11 cellular contexts compared by ENCODE assay signal in the genomic region with DNA sequence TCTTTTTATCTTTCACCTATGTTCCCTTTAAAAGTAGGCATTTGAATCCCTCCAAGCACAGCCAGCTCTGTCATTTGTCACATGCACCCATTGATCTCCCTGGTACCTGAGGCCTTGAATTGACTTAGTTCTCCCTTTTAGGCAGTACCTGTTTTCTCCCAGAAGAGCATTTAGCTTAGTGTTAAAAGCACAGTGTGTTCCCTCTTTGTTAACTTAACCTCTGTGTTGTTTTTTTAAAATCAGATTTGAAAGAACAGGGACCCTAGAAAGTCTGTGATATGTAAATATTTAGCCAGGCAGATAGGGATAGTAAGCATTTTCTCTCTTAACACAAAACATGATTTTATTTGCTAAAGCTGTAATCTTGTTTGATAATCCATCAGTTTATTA.
DNase-seq lines count a peak whose midpoint lies in the region; ATAC-seq and TF ChIP-seq lines count a peak whose summit lies in the region.
"Had no signal": no experiment of that assay in that cellular context is flagged by ENCODE, and none has a peak within 500 bp of the region (broad histone marks: within the 10 kb centered on the region; RNA-seq: fewer than 3 reads in every experiment).

No MANE protein-coding gene starts in this region.

- no peaks in the 10 kb centered on the region for H3K79me2 ChIP-seq in hepatocyte

- DNase-seq in LNCaP clone FGC (ENCODE audit: low read depth), result peak; percentile 90
- no peak for DNase-seq in hepatocyte (ENCODE audit: low spot score)
- DNase-seq in stimulated activated effector memory CD8-positive, alpha-beta T cell treated with anti-CD3 and anti-CD28 coated beads, Interleukin-12 subunit alpha, Interleukin-12 subunit beta, amount 100 ng/mL, for 72 hours (ENCODE audit: low spot score in 2 of 2), result no peak
- no peak for DNase-seq in heart right ventricle
- DNase-seq in activated T-helper 1 cell treated with anti-CD3 and anti-CD28 coated beads, Interleukin-12 subunit alpha, Interleukin-12 subunit beta, Interleukin-2, Interleukin-4 antibody, amounts not matched to agents 30 ng/mL and 10 ng/mL and 1 ng/mL, durations not matched to agents 14 hours and 24 hours and 36 hours (ENCODE audit: low spot score), result no peak
- DNase-seq in T-helper 2 cell, result no peak
- DNase-seq: activated CD8-positive, alpha-beta memory T cell treated with anti-CD3 and anti-CD28 coated beads for 24 hours; activated gamma-delta T cell; NCI-H1105; spleen had no signal

- H3K4me1 Mint-ChIP-seq in stimulated activated effector memory CD8-positive, alpha-beta T cell treated with anti-CD3 and anti-CD28 coated beads, Interleukin-12 subunit alpha, Interleukin-12 subunit beta, amount 100 ng/mL, for 72 hours, result peaks cover 33% of the 10 kb centered on the region
- peaks cover 16% of the 10 kb centered on the region for H3K4me1 Mint-ChIP-seq in activated T-helper 1 cell treated with anti-CD3 and anti-CD28 coated beads, Interleukin-12 subunit alpha, Interleukin-12 subunit beta, Interleukin-2, Interleukin-4 antibody, amounts not matched to agents 30 ng/mL and 10 ng/mL and 1 ng/mL, durations not matched to agents 14 hours and 24 hours and 36 hours (ENCODE audit: low read depth)

- no peaks in the 10 kb centered on the region for H4K20me1 ChIP-seq in hepatocyte (ENCODE audit: insufficient read depth, poor library complexity, severe bottlenecking)

- no peaks in the 10 kb centered on the region for H3K9me3 Mint-ChIP-seq in stimulated activated effector memory CD8-positive, alpha-beta T cell treated with anti-CD3 and anti-CD28 coated beads, Interleukin-12 subunit alpha, Interleukin-12 subunit beta, amount 100 ng/mL, for 72 hours
- H3K9me3 Mint-ChIP-seq in activated T-helper 1 cell treated with anti-CD3 and anti-CD28 coated beads, Interleukin-12 subunit alpha, Interleukin-12 subunit beta, Interleukin-2, Interleukin-4 antibody, amounts not matched to agents 30 ng/mL and 10 ng/mL and 1 ng/mL, durations not matched to agents 14 hours and 24 hours and 36 hours, result peaks cover 4% of the 10 kb centered on the region

- no peaks in the 10 kb centered on the region for H3K36me3 Mint-ChIP-seq in stimulated activated effector memory CD8-positive, alpha-beta T cell treated with anti-CD3 and anti-CD28 coated beads, Interleukin-12 subunit alpha, Interleukin-12 subunit beta, amount 100 ng/mL, for 72 hours
- no peaks in the 10 kb centered on the region for H3K36me3 Mint-ChIP-seq in activated T-helper 1 cell treated with anti-CD3 and anti-CD28 coated beads, Interleukin-12 subunit alpha, Interleukin-12 subunit beta, Interleukin-2, Interleukin-4 antibody, amounts not matched to agents 30 ng/mL and 10 ng/mL and 1 ng/mL, durations not matched to agents 14 hours and 24 hours and 36 hours (ENCODE audit: low read depth)

- TF ChIP-seq CTCF in LNCaP clone FGC (IDR thresholded peaks at IDR 0.05; ENCODE audit: control insufficient read depth, extremely low read depth, insufficient read depth) (no peak), hepatocyte (IDR thresholded peaks at IDR 0.05; ENCODE audit: poor library complexity) (no peak), heart right ventricle (IDR thresholded peaks at IDR 0.05) (no peak)

- H2AFZ ChIP-seq in hepatocyte, result no peak overlapping the region

- no peaks in the 10 kb centered on the region for H3K9me3 ChIP-seq in hepatocyte (ENCODE audit: low read depth)
- no peaks in the 10 kb centered on the region for H3K9me3 ChIP-seq in heart right ventricle
- H3K9me3 ChIP-seq: spleen had no signal

- peak overlapping the region; percentile 9 for H3K4me2 ChIP-seq in hepatocyte

- H3K4me1 ChIP-seq in hepatocyte (ENCODE audit: insufficient read depth), result peaks cover 30% of the 10 kb centered on the region
- peaks cover 0 to 16% (median 9%) of the 10 kb centered on the region in 9 donors for H3K4me1 ChIP-seq in heart right ventricle

- H3K27me3 Mint-ChIP-seq in activated T-helper 1 cell treated with anti-CD3 and anti-CD28 coated beads, Interleukin-12 subunit alpha, Interleukin-12 subunit beta, Interleukin-2, Interleukin-4 antibody, amounts not matched to agents 30 ng/mL and 10 ng/mL and 1 ng/mL, durations not matched to agents 14 hours and 24 hours and 36 hours (ENCODE audit: insufficient read depth), result no peaks in the 10 kb centered on the region

- no peak overlapping the region for H3K27ac ChIP-seq in hepatocyte
- peak overlapping the region in 1 of 10 donors; percentile 17 for H3K27ac ChIP-seq in heart right ventricle

- H3K27me3 ChIP-seq in hepatocyte (no peaks in the 10 kb centered on the region), heart right ventricle (peaks cover 0 to 10% (median 0%) of the 10 kb centered on the region in 7 donors)
- H3K27me3 ChIP-seq: spleen had no signal

- intact Hi-C loops in heart right ventricle (cut with DNase I), result no loop called here
- intact Hi-C loops in activated T-helper 1 cell treated with anti-CD3 and anti-CD28 coated beads, Interleukin-12 subunit alpha, Interleukin-12 subunit beta, Interleukin-2, Interleukin-4 antibody, amounts not matched to agents 30 ng/mL and 10 ng/mL and 1 ng/mL, durations not matched to agents 14 hours and 24 hours and 36 hours (cut with micrococcal nuclease), result no loop called here

- ATAC-seq in GM18861 (IDR thresholded peaks at IDR 0.05; ENCODE audit: unreplicated experiment), result peak; percentile 6
- no peak for ATAC-seq in stimulated activated effector memory CD8-positive, alpha-beta T cell treated with anti-CD3 and anti-CD28 coated beads, Interleukin-12 subunit alpha, Interleukin-12 subunit beta, amount 100 ng/mL, for 72 hours
- ATAC-seq in heart right ventricle, result no peak

- H3K27ac Mint-ChIP-seq in stimulated activated effector memory CD8-positive, alpha-beta T cell treated with anti-CD3 and anti-CD28 coated beads, Interleukin-12 subunit alpha, Interleukin-12 subunit beta, amount 100 ng/mL, for 72 hours, result peak overlapping the region; percentile 22
- no peak overlapping the region for H3K27ac Mint-ChIP-seq in activated T-helper 1 cell treated with anti-CD3 and anti-CD28 coated beads, Interleukin-12 subunit alpha, Interleukin-12 subunit beta, Interleukin-2, Interleukin-4 antibody, amounts not matched to agents 30 ng/mL and 10 ng/mL and 1 ng/mL, durations not matched to agents 14 hours and 24 hours and 36 hours

- H3K36me3 ChIP-seq in hepatocyte (replicated peaks; ENCODE audit: insufficient read depth, low read depth) (no peaks in the 10 kb centered on the region), heart right ventricle (no peaks in the 10 kb centered on the region)
- H3K36me3 ChIP-seq: spleen had no signal

- H3K4me3 Mint-ChIP-seq in stimulated activated effector memory CD8-positive, alpha-beta T cell treated with anti-CD3 and anti-CD28 coated beads, Interleukin-12 subunit alpha, Interleukin-12 subunit beta, amount 100 ng/mL, for 72 hours, result peak overlapping the region; percentile 1
- no peak overlapping the region for H3K4me3 Mint-ChIP-seq in activated T-helper 1 cell treated with anti-CD3 and anti-CD28 coated beads, Interleukin-12 subunit alpha, Interleukin-12 subunit beta, Interleukin-2, Interleukin-4 antibody, amounts not matched to agents 30 ng/mL and 10 ng/mL and 1 ng/mL, durations not matched to agents 14 hours and 24 hours and 36 hours

- H3K4me3 ChIP-seq in LNCaP clone FGC (ENCODE audit: low read depth, low read length), result no peak overlapping the region
- H3K4me3 ChIP-seq in hepatocyte, result no peak overlapping the region
- H3K4me3 ChIP-seq in heart right ventricle, result no peak overlapping the region
- H3K4me3 ChIP-seq: spleen had no signal

- H3K9me2 ChIP-seq in hepatocyte (replicated peaks; ENCODE audit: insufficient read depth), result no peaks in the 10 kb centered on the region
